Comparison of ENCODE assay signal across 17 cellular contexts in the genomic region with DNA sequence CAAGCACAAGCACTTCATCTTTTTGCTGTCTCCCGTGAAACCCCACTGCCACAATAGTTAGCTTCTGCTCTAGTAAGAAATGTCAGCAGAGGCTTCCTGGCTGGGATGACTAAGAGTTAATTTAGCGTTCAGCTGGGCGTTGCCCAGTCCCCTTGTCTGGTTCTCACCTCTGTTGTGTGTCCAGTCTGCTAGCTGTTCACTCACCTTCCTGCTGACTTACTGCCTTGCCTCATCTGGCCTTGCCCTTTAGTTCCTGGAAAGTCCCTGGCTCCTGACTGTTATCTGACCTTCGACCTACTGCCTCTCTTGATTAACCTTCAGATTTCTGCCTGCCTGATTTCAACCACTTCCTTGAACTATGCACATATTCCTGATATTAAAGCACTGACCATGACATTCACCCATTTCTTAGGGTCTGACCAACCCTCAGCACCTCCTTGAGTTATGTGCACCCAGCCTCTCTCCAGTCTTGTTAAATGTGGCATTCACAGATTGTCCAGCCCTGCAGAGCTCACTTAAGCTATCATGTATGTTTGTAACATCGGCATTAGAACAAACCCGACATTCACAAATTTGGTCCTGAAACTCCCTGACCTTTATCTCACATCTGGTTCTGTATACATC. TPM values are rescaled to one million over a fixed set of nuclear protein-coding genes. Genes with fewer than 3 reads are reported as not detected.
A peak's percentile ranks its signal among the peaks of the same experiment; 100 is the strongest.
DNase-seq lines count a peak whose midpoint lies in the region; ATAC-seq and TF ChIP-seq lines count a peak whose summit lies in the region.
"Had no signal": no experiment of that assay in that cellular context is flagged by ENCODE, and none has a peak within 500 bp of the region (broad histone marks: within the 10 kb centered on the region; RNA-seq: fewer than 3 reads in every experiment).

No MANE protein-coding gene starts in this region.

- no peak overlapping the region for H3K4me2 ChIP-seq in mesendoderm (ENCODE audit: low read length)

- H3K4me3 ChIP-seq in mesendoderm (ENCODE audit: low read length), result no peak overlapping the region
- H3K4me3 ChIP-seq: ascending aorta, pancreas, thyroid gland had no signal

- DNase-seq in activated CD4-positive, CD25-positive, alpha-beta regulatory T cell (lab: John Stamatoyannopoulos, UW), result no peak
- DNase-seq in NCI-H69 (lab: John Stamatoyannopoulos, UW), result peak; percentile 23
- no peak for DNase-seq in effector memory CD8-positive, alpha-beta T cell
- DNase-seq in omental fat pad (ENCODE audit: low spot score), result no peak
- DNase-seq in NCI-H146 treated with DMSO at 0.1 percent for 48 hours (lab: John Stamatoyannopoulos, UW; ENCODE audit: unreplicated experiment), result no peak
- DNase-seq in ureter (ENCODE audit: low spot score), result no peak
- DNase-seq in mesendoderm, result no peak
- DNase-seq: activated CD4-positive, alpha-beta T cell treated with anti-CD3 and anti-CD28 coated beads, Interleukin-2, amount 50 U/mL, for 1 hour; dermis blood vessel endothelial cell; NCI-H1092 treated with DMSO at 0.1 percent for 48 hours; thyroid gland had no signal

- H3K36me3 ChIP-seq in mesendoderm (ENCODE audit: control insufficient read depth, insufficient read depth, low read length), result no peaks in the 10 kb centered on the region
- H3K36me3 ChIP-seq: ascending aorta, pancreas, thyroid gland had no signal

- WGBS in mesendoderm (ENCODE audit: extremely low coverage, insufficient coverage, low lambda C conversion rate), result no CpG with 5 or more reads among the region's 6 CpGs

- no peak overlapping the region for H2BK15ac ChIP-seq in mesendoderm (replicated peaks; ENCODE audit: low read depth)

- no peaks in the 10 kb centered on the region for H3K36me3 Mint-ChIP-seq in effector memory CD8-positive, alpha-beta T cell (ENCODE audit: insufficient read depth)

- no peaks in the 10 kb centered on the region for H3K79me1 ChIP-seq in mesendoderm (ENCODE audit: low read length)

- H4K5ac ChIP-seq in mesendoderm (ENCODE audit: low read length), result no peak overlapping the region

- no peak overlapping the region for H3K27ac ChIP-seq in mesendoderm (ENCODE audit: low read depth, low read length)
- H3K27ac ChIP-seq: ascending aorta, pancreas, thyroid gland had no signal

- no peak overlapping the region for H3K56ac ChIP-seq in mesendoderm (ENCODE audit: low read length)

- H2BK5ac ChIP-seq in mesendoderm (ENCODE audit: low read length), result no peak overlapping the region

- H3K27me3 Mint-ChIP-seq in effector memory CD8-positive, alpha-beta T cell, result peaks cover 60 to 70% of the 10 kb centered on the region in 2 donors

- no peaks in the 10 kb centered on the region for H3K27me3 ChIP-seq in mesendoderm (ENCODE audit: insufficient read depth, low read length, poor library complexity)
- H3K27me3 ChIP-seq: ascending aorta, thyroid gland had no signal

- H3K4me3 Mint-ChIP-seq in effector memory CD8-positive, alpha-beta T cell, result no peak overlapping the region

- no peaks in the 10 kb centered on the region for H3K79me2 ChIP-seq in mesendoderm (ENCODE audit: control insufficient read depth, insufficient read depth, low read length)

- H3K4me1 Mint-ChIP-seq in effector memory CD8-positive, alpha-beta T cell (ENCODE audit: low read depth in 2 of 2), result peaks cover 0 to 5% of the 10 kb centered on the region in 2 donors

- no peak overlapping the region for H3K4ac ChIP-seq in mesendoderm (ENCODE audit: low read depth, low read length)

- no peaks in the 10 kb centered on the region for H3K9me3 Mint-ChIP-seq in effector memory CD8-positive, alpha-beta T cell

- peak; percentile 44 to 45 for ATAC-seq in activated CD4-positive, CD25-positive, alpha-beta regulatory T cell treated with anti-CD3 and anti-CD28 coated beads, Interleukin-2, amount 50 U/mL, for 24 hours
- peak; percentile 10 for ATAC-seq in effector memory CD8-positive, alpha-beta T cell (replicated peaks)
- ATAC-seq in omental fat pad (ENCODE audit: low FRiP score), result peak; percentile 33

- H4K8ac ChIP-seq in mesendoderm (ENCODE audit: low read depth, low read length), result no peak overlapping the region

- no peak overlapping the region for H3K23ac ChIP-seq in mesendoderm (ENCODE audit: low read length)

- H3K9ac ChIP-seq in mesendoderm (ENCODE audit: low read length), result no peak overlapping the region

- no peak overlapping the region for H2BK120ac ChIP-seq in mesendoderm (ENCODE audit: low read depth, low read length)

- H3K4me1 ChIP-seq in mesendoderm (ENCODE audit: control insufficient read depth, low read depth, low read length), result no peaks in the 10 kb centered on the region
- H3K4me1 ChIP-seq: ascending aorta, thyroid gland had no signal

- H3K27ac Mint-ChIP-seq in effector memory CD8-positive, alpha-beta T cell, result no peak overlapping the region
- H3K27ac Mint-ChIP-seq: activated T-helper 2 cell treated with anti-CD3 and anti-CD28 coated beads, Interferon-gamma antibody, Interleukin-2, Interleukin-4, amounts not matched to agents 10 μg/mL and 5 μg/mL and 100 μg/mL, durations not matched to agents 14 hours and 24 hours and 36 hours had no signal

- H3K18ac ChIP-seq in mesendoderm (ENCODE audit: low read length), result no peak overlapping the region

- no peak for TF ChIP-seq CTCF in omental fat pad (IDR thresholded peaks at IDR 0.05)

- no peak overlapping the region for H2AK5ac ChIP-seq in mesendoderm (ENCODE audit: low read length)

RNA-seq across cellular contexts. Expression of a gene that starts 30.3 kb away (rescaled TPM):
- total RNA-seq in omental fat pad, result not detected
- total RNA-seq in ureter, result not detected
- polyA plus RNA-seq in mesendoderm (2013, experiment 1 of 2), result not detected
- polyA plus RNA-seq in mesendoderm (2013, experiment 2 of 2), result not detected
- total RNA-seq: activated T-helper 2 cell treated with anti-CD3 and anti-CD28 coated beads, Interferon-gamma antibody, Interleukin-2, Interleukin-4, amounts not matched to agents 10 μg/mL and 5 μg/mL and 100 μg/mL, durations not matched to agents 14 hours and 24 hours and 36 hours; ascending aorta; dermis blood vessel endothelial cell; pancreas; T-helper 2 cell treated with Interferon-gamma antibody and Interleukin-4, amounts not matched to agents 100 ng/mL and 5 ng/mL, for 36 hours; thyroid gland had no signal
- polyA plus RNA-seq: AG04450, pancreas had no signal
